Comparison of ENCODE assay signal across 1 cellular context in the genomic region with DNA sequence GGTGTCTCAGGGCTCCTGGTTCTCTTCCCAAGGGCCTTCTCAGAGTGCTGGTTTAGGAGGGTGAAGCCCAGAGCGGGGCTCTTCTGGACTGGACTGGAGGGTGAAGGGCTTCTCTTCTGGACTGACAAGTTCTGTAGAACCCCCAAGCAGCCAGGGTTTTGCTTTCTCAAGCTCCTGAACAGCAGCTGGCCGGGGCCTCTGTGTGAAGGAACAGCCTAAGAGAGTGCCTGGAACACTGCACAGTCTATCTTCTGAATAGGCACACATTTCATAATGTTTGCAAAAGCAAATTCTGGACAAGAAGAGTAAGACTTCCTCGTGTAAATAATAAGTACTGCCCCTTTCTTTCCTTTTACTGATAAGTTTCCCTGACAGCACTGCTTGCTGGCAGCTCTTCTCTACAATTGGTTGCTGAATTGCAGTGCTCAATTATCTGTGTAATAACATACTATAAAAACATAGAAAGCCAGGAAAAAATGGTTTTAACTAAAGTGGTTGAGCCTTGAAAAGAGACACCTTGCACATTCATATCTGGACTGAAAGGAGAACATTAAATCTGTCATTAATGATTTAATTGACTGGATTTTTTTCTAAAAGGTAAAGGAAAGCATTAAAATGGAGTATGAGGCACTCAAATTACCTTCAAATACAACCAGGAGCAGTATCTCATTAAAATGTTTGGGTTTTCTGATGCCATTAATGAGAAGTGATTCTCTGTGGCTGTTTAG.
TF ChIP-seq lines count a peak whose summit lies in the region.

No MANE protein-coding gene starts in this region.

TF ChIP-seq in WTC11, 78 proteins besides CTCF, POLR2A, EP300 and RAD21:
- TF ChIP-seq CBFB (CRISPR knock-in tag; IDR thresholded peaks at IDR 0.05; ENCODE audit: low read depth) (no peak), EMX1 (CRISPR knock-in tag; IDR thresholded peaks at IDR 0.05) (no peak), GABPB1 (CRISPR knock-in tag; IDR thresholded peaks at IDR 0.05) (no peak), PRRX2 (CRISPR knock-in tag; IDR thresholded peaks at IDR 0.05) (no peak), GRHL2 (CRISPR knock-in tag; IDR thresholded peaks at IDR 0.05; ENCODE audit: insufficient replicate concordance, severe bottlenecking) (no peak)
